ENCODE assay signal across 12 cellular contexts in genomic region chr11:31808721-31809542, GRCh38. TPM values are rescaled to one million over a fixed set of nuclear protein-coding genes. Genes with fewer than 3 reads are reported as not detected.
DNase-seq lines count a peak whose midpoint lies in the region; ATAC-seq, FAIRE-seq and TF ChIP-seq lines count a peak whose summit lies in the region.
"Had no signal": no experiment of that assay in that cellular context is flagged by ENCODE, and none has a peak within 500 bp of the region (broad histone marks: within the 10 kb centered on the region; RNA-seq: fewer than 3 reads in every experiment).

No MANE protein-coding gene starts in this region.

- peaks cover 67% of the 10 kb centered on the region for H3K27me3 Mint-ChIP-seq in activated CD4-positive, alpha-beta T cell treated with anti-CD3 and anti-CD28 coated beads for 36 hours

- H3K4me1 Mint-ChIP-seq in activated CD4-positive, alpha-beta T cell treated with anti-CD3 and anti-CD28 coated beads for 36 hours, result peaks cover 38% of the 10 kb centered on the region

- no peak for ATAC-seq in activated CD4-positive, alpha-beta T cell treated with anti-CD3 and anti-CD28 coated beads for 36 hours
- no peak for ATAC-seq in left lobe of liver

- POLR2A ChIA-PET in activated CD4-positive, alpha-beta T cell treated with anti-CD3 and anti-CD28 coated beads for 36 hours (lab: Charles Lee), result interaction anchor here (0.9 kb wide), 1 partner anchor 11 kb away, joined by 4 read pairs; no protein-coding TSS in a partner anchor

- H3K36me3 Mint-ChIP-seq in activated CD4-positive, alpha-beta T cell treated with anti-CD3 and anti-CD28 coated beads for 36 hours (ENCODE audit: low read depth), result no peaks in the 10 kb centered on the region

- no peaks in the 10 kb centered on the region for H3K36me3 ChIP-seq in ectodermal cell (ENCODE audit: control insufficient read depth, insufficient read depth, low read length)
- H3K36me3 ChIP-seq in osteoblast (ENCODE audit: insufficient read depth, low read length), result no peaks in the 10 kb centered on the region
- H3K36me3 ChIP-seq: WERI-Rb-1 had no signal

- H4K20me1 ChIP-seq in osteoblast (ENCODE audit: insufficient read depth, low read length), result peaks cover 2% of the 10 kb centered on the region

- CTCF ChIA-PET in activated CD4-positive, alpha-beta T cell treated with anti-CD3 and anti-CD28 coated beads for 36 hours (lab: Charles Lee), result interaction anchor here (0.8 to 2.1 kb wide), 4 partner anchors 10 to 22 kb away, joined by 3 to 4 read pairs (median 3); no protein-coding TSS in a partner anchor

- no peak for TF ChIP-seq CTCF in osteoblast (IDR thresholded peaks at IDR 0.05; ENCODE audit: extremely low read depth, low read depth, low read length)

- H3K9me3 ChIP-seq in ectodermal cell (ENCODE audit: control insufficient read depth, low read length) (no peaks in the 10 kb centered on the region), osteoblast (ENCODE audit: low read depth, low read length) (no peaks in the 10 kb centered on the region)

- peak overlapping the region; percentile 26 for H3K4me3 Mint-ChIP-seq in activated CD4-positive, alpha-beta T cell treated with anti-CD3 and anti-CD28 coated beads for 36 hours

- WGBS in ectodermal cell, 2 experiments, result 1 to 3% methylated on average over 21 of the region's 21 CpGs

- H3K79me2 ChIP-seq in osteoblast (ENCODE audit: insufficient read depth, low read length), result no peaks in the 10 kb centered on the region

- H3K9me3 Mint-ChIP-seq in activated CD4-positive, alpha-beta T cell treated with anti-CD3 and anti-CD28 coated beads for 36 hours (ENCODE audit: low read depth), result no peaks in the 10 kb centered on the region

- peak overlapping the region; percentile 67 for H3K4me3 ChIP-seq in ectodermal cell (ENCODE audit: insufficient read depth, low read depth, low read length)
- no peak overlapping the region for H3K4me3 ChIP-seq in osteoblast (ENCODE audit: insufficient read depth, low read length)

- H3K4me1 ChIP-seq in ectodermal cell (ENCODE audit: control insufficient read depth, insufficient read depth, low read length), result peaks cover 48% of the 10 kb centered on the region
- H3K4me1 ChIP-seq in osteoblast (ENCODE audit: insufficient read depth, low read length), result peaks cover 5% of the 10 kb centered on the region

- H3K27ac ChIP-seq in ectodermal cell (ENCODE audit: insufficient read depth, low read depth, low read length, poor library complexity, severe bottlenecking), result no peak overlapping the region
- no peak overlapping the region for H3K27ac ChIP-seq in osteoblast (ENCODE audit: low read depth, low read length)
- H3K27ac ChIP-seq: WERI-Rb-1 had no signal

- no peak overlapping the region for H3K4me2 ChIP-seq in osteoblast (ENCODE audit: insufficient read depth, low read length)

- H3K27me3 ChIP-seq in ectodermal cell (ENCODE audit: control insufficient read depth, insufficient read depth, low read length, poor library complexity, severe bottlenecking), result peaks cover 100% of the 10 kb centered on the region
- H3K27me3 ChIP-seq in osteoblast (ENCODE audit: insufficient read depth, low read length), result peaks cover 99% of the 10 kb centered on the region

- no peak for DNase-seq in activated CD4-positive, alpha-beta T cell treated with anti-CD3 and anti-CD28 coated beads for 36 hours
- DNase-seq in activated CD4-positive, alpha-beta T cell treated with anti-CD3 and anti-CD28 coated beads for 4 hours, result no peak
- DNase-seq in NCI-H2171 treated with DMSO at 0.1 percent for 48 hours (lab: John Stamatoyannopoulos, UW) (peak; percentile 84), osteoblast (ENCODE audit: insufficient read length, low spot score, missing footprints) (peak; percentile 66), frontal cortex (ENCODE audit: low spot score in 2 of 2) (no peak), SK-N-DZ (ENCODE audit: low spot score) (no peak), left lobe of liver (ENCODE audit: low spot score) (no peak)
- DNase-seq: amygdala, WERI-Rb-1 had no signal

- no peak for FAIRE-seq in frontal cortex (lab: Jason Lieb, UNC)

- intact Hi-C loops in activated CD4-positive, alpha-beta T cell treated with anti-CD3 and anti-CD28 coated beads for 36 hours (cut with DNase I, micrococcal nuclease), result loop anchor here (10.0 kb wide), 2 partner anchors 324 to 1484 kb away; partner anchors contain the start of gene ARL14EP (in 1 of the 2)

- H2AFZ ChIP-seq in osteoblast (ENCODE audit: low read length), result no peak overlapping the region

- no peak overlapping the region for H3K27ac Mint-ChIP-seq in activated CD4-positive, alpha-beta T cell treated with anti-CD3 and anti-CD28 coated beads for 36 hours

RNA-seq across cellular contexts. Expression of gene PAX6, which starts 2.2 kb away (rescaled TPM):
- under 1 TPM in 1 of 2 experiments, not detected in 1; 0.07 TPM for total RNA-seq in activated CD4-positive, alpha-beta T cell treated with anti-CD3 and anti-CD28 coated beads for 36 hours
- polyA plus RNA-seq in ectodermal cell (2013, experiment 1 of 4), result 114 TPM
- polyA plus RNA-seq in ectodermal cell (2013, experiment 2 of 4), result 182 TPM
- polyA plus RNA-seq in ectodermal cell (2013, experiment 3 of 4), result 124 TPM
- polyA plus RNA-seq in ectodermal cell (2013, experiment 4 of 4), result 170 TPM
- total RNA-seq in osteoblast (under 0.01 and 0.36 TPM in 2 replicates), frontal cortex (11.4 TPM), left lobe of liver (not detected)
- polyA plus RNA-seq in SK-N-DZ (2014; cell fraction: cytosol; rRNA removed), result 0.65 and 0.73 TPM in 2 replicates
- polyA plus RNA-seq in SK-N-DZ (2014; cell fraction: nucleus; rRNA removed), result 0.56 and 9.3 TPM in 2 replicates
- total RNA-seq: fibroblast of lung, liver had no signal
- polyA plus RNA-seq: liver had no signal

Comparison
In these comparisons a context has a peak if more than half of its experiments do, and no peak if none do; other contexts are left out.
1. DNase-seq: peak in NCI-H2171 treated with DMSO at 0.1 percent for 48 hours (single experiment) and osteoblast (single experiment); none in activated CD4-positive, alpha-beta T cell treated with anti-CD3 and anti-CD28 coated beads for 36 hours (single experiment), activated CD4-positive, alpha-beta T cell treated with anti-CD3 and anti-CD28 coated beads for 4 hours (0 of 2), frontal cortex (0 of 2), SK-N-DZ (single experiment) and left lobe of liver (single experiment).